In genomic region chr9:134492721-134493470, GRCh38 we compare ENCODE assay signal across 16 cellular contexts.
DNase-seq lines count a peak whose midpoint lies in the region; ATAC-seq and TF ChIP-seq lines count a peak whose summit lies in the region.
"Had no signal": no experiment of that assay in that cellular context is flagged by ENCODE, and none has a peak within 500 bp of the region (broad histone marks: within the 10 kb centered on the region; RNA-seq: fewer than 3 reads in every experiment).

No MANE protein-coding gene starts in this region.

- no peak for TF ChIP-seq EP300 in sigmoid colon (IDR thresholded peaks at IDR 0.05)

- H4K20me1 ChIP-seq in GM23338 (replicated peaks; ENCODE audit: insufficient read depth) (no peaks in the 10 kb centered on the region), hepatocyte (ENCODE audit: insufficient read depth, poor library complexity, severe bottlenecking) (no peaks in the 10 kb centered on the region)

- no peak for TF ChIP-seq POLR2A in sigmoid colon (IDR thresholded peaks at IDR 0.05)

- H3K4me3 Mint-ChIP-seq in GM23338, result no peak overlapping the region
- H3K4me3 Mint-ChIP-seq: activated CD4-positive, alpha-beta T cell treated with anti-CD3 and anti-CD28 coated beads, Interleukin-2, amount 10 ng/mL, durations not matched to agents 24 days and 14 days; activated naive CD4-positive, alpha-beta T cell treated with anti-CD3 and anti-CD28 coated beads, Interleukin-2, amount 50 U/mL, for 24 hours had no signal

- H3K9me2 ChIP-seq in GM23338 (ENCODE audit: insufficient read depth) (no peaks in the 10 kb centered on the region), hepatocyte (replicated peaks; ENCODE audit: insufficient read depth) (no peaks in the 10 kb centered on the region)

- H3K27me3 ChIP-seq in GM23338 (ENCODE audit: insufficient read depth) (no peaks in the 10 kb centered on the region), hepatocyte (no peaks in the 10 kb centered on the region), sigmoid colon (no peaks in the 10 kb centered on the region), MG63 (no peaks in the 10 kb centered on the region)

- WGBS in hepatocyte (ENCODE audit: low lambda C conversion rate, missing lambda C conversion rate), result 49% methylated on average over 21 of the region's 21 CpGs
- 54 to 73% methylated on average over 21 of the region's 21 CpGs for WGBS in sigmoid colon, 2 donors

- H3K9ac ChIP-seq in SK-N-MC (ENCODE audit: insufficient read length), result no peak overlapping the region

- ATAC-seq in GM23338, result peak; percentile 55
- ATAC-seq in GM18873 (IDR thresholded peaks at IDR 0.05; ENCODE audit: low FRiP score, unreplicated experiment), result no peak

- H3K4me2 ChIP-seq in GM23338 (no peak overlapping the region), hepatocyte (peak overlapping the region; percentile 39)

- TF ChIP-seq CTCF in GM23338 (conservative IDR thresholded peaks at IDR 0.05; ENCODE audit: low read depth in 2 of 2) (no peak), hepatocyte (IDR thresholded peaks at IDR 0.05; ENCODE audit: poor library complexity) (no peak), sigmoid colon (IDR thresholded peaks at IDR 0.05) (no peak)

- DNase-seq in GM23338 (ENCODE audit: low spot score), result no peak
- DNase-seq in SK-N-MC (ENCODE audit: low read depth, low spot score), result no peak
- no peak for DNase-seq in hepatocyte (ENCODE audit: low spot score)
- peak; percentile 58 for DNase-seq in sigmoid colon
- no peak for DNase-seq in MG63
- no peak for DNase-seq in foreskin melanocyte
- no peak for DNase-seq in NCI-H774 (lab: John Stamatoyannopoulos, UW)
- DNase-seq: activated CD4-positive, alpha-beta T cell treated with anti-CD3 and anti-CD28 coated beads, Interleukin-2, amount 10 ng/mL, durations not matched to agents 24 days and 14 days; AML-193; MV-4-11; NCI-H2081 treated with DMSO at 0.1 percent for 48 hours; stimulated activated CD4-positive, alpha-beta T cell treated with anti-CD3 and anti-CD28 coated beads, Interleukin-4, amount 100 ng/mL, for 24 hours had no signal

- no peaks in the 10 kb centered on the region; the same call in 2 of the 3 replicates for H3K36me3 Mint-ChIP-seq in GM23338 (ENCODE audit: low read depth)
- H3K36me3 Mint-ChIP-seq: activated naive CD4-positive, alpha-beta T cell treated with anti-CD3 and anti-CD28 coated beads, Interleukin-2, amount 50 U/mL, for 24 hours had no signal

- intact Hi-C loops in sigmoid colon (cut with DNase I), result no loop called here

- H3K79me2 ChIP-seq in GM23338 (replicated peaks; ENCODE audit: insufficient read depth) (no peaks in the 10 kb centered on the region), hepatocyte (no peaks in the 10 kb centered on the region)

- no peaks in the 10 kb centered on the region for H3K9me3 Mint-ChIP-seq in GM23338
- H3K9me3 Mint-ChIP-seq: activated CD4-positive, alpha-beta T cell treated with anti-CD3 and anti-CD28 coated beads, Interleukin-2, amount 10 ng/mL, durations not matched to agents 24 days and 14 days; activated naive CD4-positive, alpha-beta T cell treated with anti-CD3 and anti-CD28 coated beads, Interleukin-2, amount 50 U/mL, for 24 hours had no signal

- peaks cover 3% of the 10 kb centered on the region for H3K27me3 Mint-ChIP-seq in GM23338 (ENCODE audit: insufficient read depth, low read depth, poor library complexity)
- H3K27me3 Mint-ChIP-seq: activated CD4-positive, alpha-beta T cell treated with anti-CD3 and anti-CD28 coated beads, Interleukin-2, amount 10 ng/mL, durations not matched to agents 24 days and 14 days had no signal

- H3K36me3 ChIP-seq in GM23338 (ENCODE audit: insufficient read depth) (no peaks in the 10 kb centered on the region), SK-N-MC (ENCODE audit: insufficient read depth, low read length) (no peaks in the 10 kb centered on the region), hepatocyte (replicated peaks; ENCODE audit: insufficient read depth, low read depth) (no peaks in the 10 kb centered on the region), sigmoid colon (no peaks in the 10 kb centered on the region), MG63 (no peaks in the 10 kb centered on the region)

- H3K4me3 ChIP-seq in GM23338, result no peak overlapping the region
- H3K4me3 ChIP-seq in SK-N-MC, result peak overlapping the region; percentile 19; the same call in 1 of the 2 replicates
- H3K4me3 ChIP-seq in hepatocyte, result no peak overlapping the region
- H3K4me3 ChIP-seq in sigmoid colon, result no peak overlapping the region
- H3K4me3 ChIP-seq in MG63, result no peak overlapping the region
- H3K4me3 ChIP-seq: dorsolateral prefrontal cortex had no signal

- no peak overlapping the region; the same call in 1 of the 2 replicates for H3K27ac Mint-ChIP-seq in GM23338
- H3K27ac Mint-ChIP-seq: activated CD4-positive, alpha-beta T cell treated with anti-CD3 and anti-CD28 coated beads, Interleukin-2, amount 10 ng/mL, durations not matched to agents 24 days and 14 days; activated naive CD4-positive, alpha-beta T cell treated with anti-CD3 and anti-CD28 coated beads, Interleukin-2, amount 50 U/mL, for 24 hours had no signal

- H3K27ac ChIP-seq in GM23338 (ENCODE audit: low read depth) (no peak overlapping the region), SK-N-MC (peak overlapping the region; percentile 82), hepatocyte (peak overlapping the region; percentile 91), sigmoid colon (peak overlapping the region in 1 of 4 donors; percentile 11)
- H3K27ac ChIP-seq: dorsolateral prefrontal cortex, HL-60 had no signal

- H3K9me3 ChIP-seq in SK-N-MC (ENCODE audit: low read depth, low read length) (no peaks in the 10 kb centered on the region), hepatocyte (ENCODE audit: low read depth) (no peaks in the 10 kb centered on the region), sigmoid colon (no peaks in the 10 kb centered on the region), MG63 (no peaks in the 10 kb centered on the region)

- H3K4me1 ChIP-seq in GM23338 (ENCODE audit: insufficient read depth) (no peaks in the 10 kb centered on the region), hepatocyte (ENCODE audit: insufficient read depth) (peaks cover 22% of the 10 kb centered on the region), sigmoid colon (no peaks in the 10 kb centered on the region)

- H3F3A ChIP-seq in GM23338 (replicated peaks; ENCODE audit: low read depth), result no peaks in the 10 kb centered on the region

- H3K4me1 Mint-ChIP-seq in GM23338, result peaks cover 8% of the 10 kb centered on the region
- H3K4me1 Mint-ChIP-seq: activated CD4-positive, alpha-beta T cell treated with anti-CD3 and anti-CD28 coated beads, Interleukin-2, amount 10 ng/mL, durations not matched to agents 24 days and 14 days; activated naive CD4-positive, alpha-beta T cell treated with anti-CD3 and anti-CD28 coated beads, Interleukin-2, amount 50 U/mL, for 24 hours had no signal

- H2AFZ ChIP-seq in GM23338 (no peak overlapping the region), hepatocyte (no peak overlapping the region)

TF ChIP-seq in GM23338, 12 proteins besides CTCF, POLR2A, EP300 and RAD21:
- TF ChIP-seq EZH2 (IDR thresholded peaks at IDR 0.05; ENCODE audit: low read depth, unreplicated experiment), result no peak
- TF ChIP-seq EZH2phosphoT487 (IDR thresholded peaks at IDR 0.05; ENCODE audit: unreplicated experiment), result no peak
TF ChIP-seq in GM23338: peak in this region for 0.
